In genomic region chr22:25923952-25924351, GRCh38 we compare ENCODE assay signal across 1 cellular context.
TF ChIP-seq lines count a peak whose summit lies in the region.

No MANE protein-coding gene starts in this region.

TF ChIP-seq in GM23338, 12 proteins besides CTCF, POLR2A, EP300 and RAD21 (continued from another document):
- TF ChIP-seq, protein P1, sequence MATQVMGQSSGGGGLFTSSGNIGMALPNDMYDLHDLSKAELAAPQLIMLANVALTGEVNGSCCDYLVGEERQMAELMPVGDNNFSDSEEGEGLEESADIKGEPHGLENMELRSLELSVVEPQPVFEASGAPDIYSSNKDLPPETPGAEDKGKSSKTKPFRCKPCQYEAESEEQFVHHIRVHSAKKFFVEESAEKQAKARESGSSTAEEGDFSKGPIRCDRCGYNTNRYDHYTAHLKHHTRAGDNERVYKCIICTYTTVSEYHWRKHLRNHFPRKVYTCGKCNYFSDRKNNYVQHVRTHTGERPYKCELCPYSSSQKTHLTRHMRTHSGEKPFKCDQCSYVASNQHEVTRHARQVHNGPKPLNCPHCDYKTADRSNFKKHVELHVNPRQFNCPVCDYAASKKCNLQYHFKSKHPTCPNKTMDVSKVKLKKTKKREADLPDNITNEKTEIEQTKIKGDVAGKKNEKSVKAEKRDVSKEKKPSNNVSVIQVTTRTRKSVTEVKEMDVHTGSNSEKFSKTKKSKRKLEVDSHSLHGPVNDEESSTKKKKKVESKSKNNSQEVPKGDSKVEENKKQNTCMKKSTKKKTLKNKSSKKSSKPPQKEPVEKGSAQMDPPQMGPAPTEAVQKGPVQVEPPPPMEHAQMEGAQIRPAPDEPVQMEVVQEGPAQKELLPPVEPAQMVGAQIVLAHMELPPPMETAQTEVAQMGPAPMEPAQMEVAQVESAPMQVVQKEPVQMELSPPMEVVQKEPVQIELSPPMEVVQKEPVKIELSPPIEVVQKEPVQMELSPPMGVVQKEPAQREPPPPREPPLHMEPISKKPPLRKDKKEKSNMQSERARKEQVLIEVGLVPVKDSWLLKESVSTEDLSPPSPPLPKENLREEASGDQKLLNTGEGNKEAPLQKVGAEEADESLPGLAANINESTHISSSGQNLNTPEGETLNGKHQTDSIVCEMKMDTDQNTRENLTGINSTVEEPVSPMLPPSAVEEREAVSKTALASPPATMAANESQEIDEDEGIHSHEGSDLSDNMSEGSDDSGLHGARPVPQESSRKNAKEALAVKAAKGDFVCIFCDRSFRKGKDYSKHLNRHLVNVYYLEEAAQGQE (IDR thresholded peaks at IDR 0.05; ENCODE audit: unreplicated experiment): no peak
- TF ChIP-seq EZH2phosphoT487 (IDR thresholded peaks at IDR 0.05; ENCODE audit: unreplicated experiment) (no peak), CREB1 (CRISPR knock-in tag; IDR thresholded peaks at IDR 0.05; ENCODE audit: low read depth) (no peak), ZNF114 (CRISPR knock-in tag; IDR thresholded peaks at IDR 0.05) (no peak), STAT1 (IDR thresholded peaks at IDR 0.05; ENCODE audit: unreplicated experiment) (no peak), NANOG (IDR thresholded peaks at IDR 0.05; ENCODE audit: borderline replicate concordance) (no peak), POLR2AphosphoS5 (IDR thresholded peaks at IDR 0.05; ENCODE audit: low read depth) (no peak), JUNB (IDR thresholded peaks at IDR 0.05; ENCODE audit: unreplicated experiment) (no peak), ZNF331 (CRISPR knock-in tag; IDR thresholded peaks at IDR 0.05; ENCODE audit: low read depth) (no peak)
- TF ChIP-seq, protein P2, sequence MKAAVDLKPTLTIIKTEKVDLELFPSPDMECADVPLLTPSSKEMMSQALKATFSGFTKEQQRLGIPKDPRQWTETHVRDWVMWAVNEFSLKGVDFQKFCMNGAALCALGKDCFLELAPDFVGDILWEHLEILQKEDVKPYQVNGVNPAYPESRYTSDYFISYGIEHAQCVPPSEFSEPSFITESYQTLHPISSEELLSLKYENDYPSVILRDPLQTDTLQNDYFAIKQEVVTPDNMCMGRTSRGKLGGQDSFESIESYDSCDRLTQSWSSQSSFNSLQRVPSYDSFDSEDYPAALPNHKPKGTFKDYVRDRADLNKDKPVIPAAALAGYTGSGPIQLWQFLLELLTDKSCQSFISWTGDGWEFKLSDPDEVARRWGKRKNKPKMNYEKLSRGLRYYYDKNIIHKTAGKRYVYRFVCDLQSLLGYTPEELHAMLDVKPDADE (IDR thresholded peaks at IDR 0.05): no peak
- TF ChIP-seq, protein P3, sequence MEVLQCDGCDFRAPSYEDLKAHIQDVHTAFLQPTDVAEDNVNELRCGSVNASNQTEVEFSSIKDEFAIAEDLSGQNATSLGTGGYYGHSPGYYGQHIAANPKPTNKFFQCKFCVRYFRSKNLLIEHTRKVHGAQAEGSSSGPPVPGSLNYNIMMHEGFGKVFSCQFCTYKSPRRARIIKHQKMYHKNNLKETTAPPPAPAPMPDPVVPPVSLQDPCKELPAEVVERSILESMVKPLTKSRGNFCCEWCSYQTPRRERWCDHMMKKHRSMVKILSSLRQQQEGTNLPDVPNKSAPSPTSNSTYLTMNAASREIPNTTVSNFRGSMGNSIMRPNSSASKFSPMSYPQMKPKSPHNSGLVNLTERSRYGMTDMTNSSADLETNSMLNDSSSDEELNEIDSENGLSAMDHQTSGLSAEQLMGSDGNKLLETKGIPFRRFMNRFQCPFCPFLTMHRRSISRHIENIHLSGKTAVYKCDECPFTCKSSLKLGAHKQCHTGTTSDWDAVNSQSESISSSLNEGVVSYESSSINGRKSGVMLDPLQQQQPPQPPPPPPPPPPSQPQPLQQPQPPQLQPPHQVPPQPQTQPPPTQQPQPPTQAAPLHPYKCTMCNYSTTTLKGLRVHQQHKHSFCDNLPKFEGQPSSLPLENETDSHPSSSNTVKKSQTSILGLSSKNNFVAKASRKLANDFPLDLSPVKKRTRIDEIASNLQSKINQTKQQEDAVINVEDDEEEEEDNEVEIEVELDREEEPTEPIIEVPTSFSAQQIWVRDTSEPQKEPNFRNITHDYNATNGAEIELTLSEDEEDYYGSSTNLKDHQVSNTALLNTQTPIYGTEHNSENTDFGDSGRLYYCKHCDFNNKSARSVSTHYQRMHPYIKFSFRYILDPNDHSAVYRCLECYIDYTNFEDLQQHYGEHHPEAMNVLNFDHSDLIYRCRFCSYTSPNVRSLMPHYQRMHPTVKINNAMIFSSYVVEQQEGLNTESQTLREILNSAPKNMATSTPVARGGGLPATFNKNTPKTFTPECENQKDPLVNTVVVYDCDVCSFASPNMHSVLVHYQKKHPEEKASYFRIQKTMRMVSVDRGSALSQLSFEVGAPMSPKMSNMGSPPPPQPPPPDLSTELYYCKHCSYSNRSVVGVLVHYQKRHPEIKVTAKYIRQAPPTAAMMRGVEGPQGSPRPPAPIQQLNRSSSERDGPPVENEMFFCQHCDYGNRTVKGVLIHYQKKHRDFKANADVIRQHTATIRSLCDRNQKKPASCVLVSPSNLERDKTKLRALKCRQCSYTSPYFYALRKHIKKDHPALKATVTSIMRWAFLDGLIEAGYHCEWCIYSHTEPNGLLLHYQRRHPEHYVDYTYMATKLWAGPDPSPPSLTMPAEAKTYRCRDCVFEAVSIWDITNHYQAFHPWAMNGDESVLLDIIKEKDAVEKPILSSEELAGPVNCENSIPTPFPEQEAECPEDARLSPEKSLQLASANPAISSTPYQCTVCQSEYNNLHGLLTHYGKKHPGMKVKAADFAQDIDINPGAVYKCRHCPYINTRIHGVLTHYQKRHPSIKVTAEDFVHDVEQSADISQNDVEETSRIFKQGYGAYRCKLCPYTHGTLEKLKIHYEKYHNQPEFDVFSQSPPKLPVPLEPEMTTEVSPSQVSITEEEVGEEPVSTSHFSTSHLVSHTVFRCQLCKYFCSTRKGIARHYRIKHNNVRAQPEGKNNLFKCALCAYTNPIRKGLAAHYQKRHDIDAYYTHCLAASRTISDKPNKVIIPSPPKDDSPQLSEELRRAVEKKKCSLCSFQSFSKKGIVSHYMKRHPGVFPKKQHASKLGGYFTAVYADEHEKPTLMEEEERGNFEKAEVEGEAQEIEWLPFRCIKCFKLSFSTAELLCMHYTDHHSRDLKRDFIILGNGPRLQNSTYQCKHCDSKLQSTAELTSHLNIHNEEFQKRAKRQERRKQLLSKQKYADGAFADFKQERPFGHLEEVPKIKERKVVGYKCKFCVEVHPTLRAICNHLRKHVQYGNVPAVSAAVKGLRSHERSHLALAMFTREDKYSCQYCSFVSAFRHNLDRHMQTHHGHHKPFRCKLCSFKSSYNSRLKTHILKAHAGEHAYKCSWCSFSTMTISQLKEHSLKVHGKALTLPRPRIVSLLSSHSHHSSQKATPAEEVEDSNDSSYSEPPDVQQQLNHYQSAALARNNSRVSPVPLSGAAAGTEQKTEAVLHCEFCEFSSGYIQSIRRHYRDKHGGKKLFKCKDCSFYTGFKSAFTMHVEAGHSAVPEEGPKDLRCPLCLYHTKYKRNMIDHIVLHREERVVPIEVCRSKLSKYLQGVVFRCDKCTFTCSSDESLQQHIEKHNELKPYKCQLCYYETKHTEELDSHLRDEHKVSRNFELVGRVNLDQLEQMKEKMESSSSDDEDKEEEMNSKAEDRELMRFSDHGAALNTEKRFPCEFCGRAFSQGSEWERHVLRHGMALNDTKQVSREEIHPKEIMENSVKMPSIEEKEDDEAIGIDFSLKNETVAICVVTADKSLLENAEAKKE (CRISPR knock-in tag; IDR thresholded peaks at IDR 0.05): no peak
TF ChIP-seq in GM23338: peak in this region for 0.
